Comparison of ENCODE assay signal across 8 cellular contexts in the genomic region with DNA sequence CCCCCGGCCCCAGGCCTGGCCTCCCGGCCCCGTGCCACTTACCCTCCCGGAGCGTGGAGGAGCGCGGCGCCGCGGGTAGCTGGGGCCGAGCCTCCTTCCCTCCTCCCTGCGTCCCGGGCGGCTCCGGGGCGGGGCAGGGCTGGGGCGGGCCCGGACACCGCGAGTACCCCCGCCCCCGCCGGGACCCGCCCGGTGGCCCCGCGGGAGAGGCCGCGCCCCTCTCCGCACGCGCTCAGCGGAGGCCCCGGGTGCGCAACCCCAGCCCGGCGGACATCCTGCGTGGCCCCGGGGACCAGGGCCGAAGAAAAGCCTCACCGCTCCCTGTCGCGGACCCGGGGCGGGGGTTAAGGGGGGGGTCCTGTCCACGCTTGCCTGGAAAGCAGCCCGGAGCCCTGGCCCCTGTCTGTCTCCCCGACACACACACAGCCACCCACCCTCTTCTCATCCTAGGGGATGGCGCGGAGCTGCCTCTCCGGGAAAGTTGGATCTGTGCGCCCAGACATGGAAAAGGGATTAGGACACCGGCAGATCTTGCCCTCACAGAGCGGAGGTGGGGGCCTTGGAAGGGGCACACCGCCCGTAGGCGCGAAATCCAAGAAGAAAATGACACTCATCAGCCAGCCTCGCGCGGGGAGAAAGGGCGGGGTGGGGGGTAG. TPM values are rescaled to one million over a fixed set of nuclear protein-coding genes. Genes with fewer than 3 reads are reported as not detected.
DNase-seq lines count a peak whose midpoint lies in the region; ATAC-seq and TF ChIP-seq lines count a peak whose summit lies in the region.

A gene with protein sequence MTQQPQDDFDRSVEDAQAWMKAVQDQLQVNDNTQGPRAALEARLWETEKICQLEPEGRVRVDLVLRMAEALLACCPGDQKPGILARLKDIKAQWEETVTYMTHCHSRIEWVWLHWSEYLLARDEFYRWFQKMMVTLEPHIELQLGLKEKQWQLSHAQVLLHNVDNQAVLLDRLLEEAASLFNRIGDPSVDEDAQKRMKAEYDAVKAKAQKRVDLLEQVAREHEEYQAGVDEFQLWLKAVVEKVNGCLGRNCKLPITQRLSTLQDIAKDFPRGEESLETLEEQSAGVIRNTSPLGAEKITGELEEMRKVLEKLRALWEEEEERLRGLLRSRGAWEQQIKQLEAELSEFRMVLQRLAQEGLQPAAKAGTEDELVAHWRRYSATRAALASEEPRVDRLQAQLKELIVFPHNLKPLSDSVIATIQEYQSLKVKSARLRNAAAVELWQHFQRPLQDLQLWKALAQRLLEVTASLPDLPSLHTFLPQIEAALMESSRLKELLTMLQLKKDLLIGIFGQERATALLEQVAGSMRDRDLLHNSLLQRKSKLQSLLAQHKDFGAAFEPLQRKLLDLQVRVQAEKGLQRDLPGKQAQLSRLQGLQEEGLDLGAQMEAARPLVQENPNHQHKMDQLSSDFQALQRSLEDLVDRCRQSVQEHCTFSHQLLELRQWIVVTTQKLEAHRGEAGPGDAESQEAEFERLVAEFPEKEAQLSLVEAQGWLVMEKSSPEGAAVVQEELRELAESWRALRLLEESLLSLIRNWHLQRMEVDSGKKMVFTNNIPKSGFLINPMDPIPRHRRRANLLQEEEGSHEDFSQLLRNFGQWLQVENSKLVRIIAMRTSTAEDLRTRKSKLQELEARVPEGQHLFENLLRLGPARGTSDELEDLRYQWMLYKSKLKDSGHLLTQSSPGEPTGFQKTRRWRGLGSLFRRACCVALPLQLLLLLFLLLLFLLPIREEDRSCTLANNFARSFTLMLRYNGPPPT (minus strand): TSS at position 97 of the 656 bp plus-strand sequence. CDS start 40,829 bp downstream, outside the sequence.

- in situ Hi-C loops in endometrial microvascular endothelial cells (cut with HindIII; ENCODE audit: inconsistent ontology term, low pct_unique_long_range_greater_than_20kb, low sequenced_read_pairs) = no loop called here

- no peaks in the 10 kb centered on the region for H3K27me3 ChIP-seq in CD8-positive, alpha-beta memory T cell (ENCODE audit: insufficient read depth, low read length, poor library complexity, severe bottlenecking)
- peaks cover 37% of the 10 kb centered on the region for H3K27me3 ChIP-seq in HUES6 (ENCODE audit: control insufficient read depth, insufficient read depth, low read length)

- H3K9me3 Mint-ChIP-seq in CD8-positive, alpha-beta memory T cell = no peaks in the 10 kb centered on the region
- no peaks in the 10 kb centered on the region for H3K9me3 Mint-ChIP-seq in activated CD4-positive, alpha-beta T cell treated with anti-CD3 and anti-CD28 coated beads, Interleukin-2, amount 10 ng/mL, durations not matched to agents 24 days and 14 days
- no peaks in the 10 kb centered on the region for H3K9me3 Mint-ChIP-seq in type B pancreatic cell

- peak within 1 kb of the TSS; percentile 92 to 99 (median 96) for H3K27ac Mint-ChIP-seq in CD8-positive, alpha-beta memory T cell
- H3K27ac Mint-ChIP-seq in activated CD4-positive, alpha-beta T cell treated with anti-CD3 and anti-CD28 coated beads, Interleukin-2, amount 10 ng/mL, durations not matched to agents 24 days and 14 days = peak within 1 kb of the TSS; percentile 98
- peak within 1 kb of the TSS; percentile 54 for H3K27ac Mint-ChIP-seq in type B pancreatic cell

- CTCF ChIA-PET in CD8-positive, alpha-beta memory T cell (lab: Charles Lee) = interaction anchor here (0.7 to 3.1 kb wide), 13 partner anchors 10 to 64 kb away, joined by 3 to 22 read pairs (median 4); no protein-coding TSS in a partner anchor

- H3K4me3 Mint-ChIP-seq in CD8-positive, alpha-beta memory T cell = peak within 1 kb of the TSS; percentile 91 to 95 (median 93)
- H3K4me3 Mint-ChIP-seq in activated CD4-positive, alpha-beta T cell treated with anti-CD3 and anti-CD28 coated beads, Interleukin-2, amount 10 ng/mL, durations not matched to agents 24 days and 14 days = peak within 1 kb of the TSS; percentile 95
- H3K4me3 Mint-ChIP-seq in type B pancreatic cell = peak within 1 kb of the TSS; percentile 84

- H3K36me3 Mint-ChIP-seq in CD8-positive, alpha-beta memory T cell = peaks cover 0 to 6% (median 0%) of the 10 kb centered on the region in 3 donors
- H3K36me3 Mint-ChIP-seq in activated CD4-positive, alpha-beta T cell treated with anti-CD3 and anti-CD28 coated beads, Interleukin-2, amount 10 ng/mL, durations not matched to agents 24 days and 14 days (ENCODE audit: low read depth) = peaks cover 13% of the 10 kb centered on the region
- no peaks in the 10 kb centered on the region for H3K36me3 Mint-ChIP-seq in type B pancreatic cell

- intact Hi-C loops in activated CD4-positive, alpha-beta T cell treated with anti-CD3 and anti-CD28 coated beads, Interleukin-2, amount 10 ng/mL, durations not matched to agents 24 days and 14 days (cut with micrococcal nuclease) = loop anchor here (1.0 to 2.0 kb wide), 4 partner anchors 11 to 74 kb away; no protein-coding TSS in a partner anchor
- intact Hi-C loops in mucosa of descending colon (cut with DNase I, micrococcal nuclease) = no loop called here

- POLR2A ChIA-PET in CD8-positive, alpha-beta memory T cell (lab: Charles Lee) = interaction anchor here (0.6 to 2.2 kb wide), 3 partner anchors 8 to 18 kb away, joined by 3 to 16 read pairs (median 4); a partner anchor contains a TSS

- DNase-seq in CD8-positive, alpha-beta memory T cell = peak; percentile 47 to 62 (median 57)
- peak; percentile 93 for DNase-seq in activated CD4-positive, alpha-beta T cell treated with anti-CD3 and anti-CD28 coated beads, Interleukin-2, amount 10 ng/mL, durations not matched to agents 24 days and 14 days
- DNase-seq in mucosa of descending colon (peak; percentile 71 to 84 (median 81)), type B pancreatic cell (ENCODE audit: extremely low spot score, unreplicated experiment) (no peak), NCI-H2196 (lab: John Stamatoyannopoulos, UW; ENCODE audit: unreplicated experiment) (no peak)

- H3K4me1 ChIP-seq in CD8-positive, alpha-beta memory T cell (ENCODE audit: insufficient read depth, low read length) = peaks cover 75% of the 10 kb centered on the region
- H3K4me1 ChIP-seq in HUES6 (ENCODE audit: control insufficient read depth, insufficient read depth, low read length) (peaks cover 24% of the 10 kb centered on the region), mucosa of descending colon (ENCODE audit: low read depth) (peaks cover 34% of the 10 kb centered on the region)

- H3K36me3 ChIP-seq in CD8-positive, alpha-beta memory T cell (ENCODE audit: insufficient read depth, low read length) = no peaks in the 10 kb centered on the region
- H3K36me3 ChIP-seq in HUES6 (ENCODE audit: control insufficient read depth, insufficient read depth, low read length) (no peaks in the 10 kb centered on the region), mucosa of descending colon (ENCODE audit: low read depth) (no peaks in the 10 kb centered on the region)

- H3K4me3 ChIP-seq in CD8-positive, alpha-beta memory T cell (ENCODE audit: low read length) = peak within 1 kb of the TSS; percentile 64
- peak within 1 kb of the TSS; percentile 57 for H3K4me3 ChIP-seq in HUES6 (ENCODE audit: low read depth, low read length)
- H3K4me3 ChIP-seq in mucosa of descending colon = peak within 1 kb of the TSS; percentile 50

- peak within 1 kb of the TSS; percentile 12 for H3K9ac ChIP-seq in HUES6 (ENCODE audit: low read length)

- peak within 1 kb of the TSS; percentile 44 for H3K27ac ChIP-seq in CD8-positive, alpha-beta memory T cell (ENCODE audit: low read depth, low read length)
- no peak within 1 kb of the TSS for H3K27ac ChIP-seq in HUES6 (ENCODE audit: low read depth, low read length)

- no peaks in the 10 kb centered on the region for H3K27me3 Mint-ChIP-seq in CD8-positive, alpha-beta memory T cell
- no peaks in the 10 kb centered on the region for H3K27me3 Mint-ChIP-seq in activated CD4-positive, alpha-beta T cell treated with anti-CD3 and anti-CD28 coated beads, Interleukin-2, amount 10 ng/mL, durations not matched to agents 24 days and 14 days
- peaks cover 43% of the 10 kb centered on the region for H3K27me3 Mint-ChIP-seq in type B pancreatic cell

- no peak for TF ChIP-seq CTCF in mucosa of descending colon (IDR thresholded peaks at IDR 0.05)
- no peak for TF ChIP-seq CTCF in type B pancreatic cell (conservative IDR thresholded peaks at IDR 0.05)

- ATAC-seq in GM21360 (IDR thresholded peaks at IDR 0.05; ENCODE audit: unreplicated experiment) (peak; percentile 40), mucosa of descending colon (peak; percentile 83)

- no peaks in the 10 kb centered on the region for H3K9me3 ChIP-seq in CD8-positive, alpha-beta memory T cell (ENCODE audit: low read length)
- no peaks in the 10 kb centered on the region for H3K9me3 ChIP-seq in HUES6 (ENCODE audit: control insufficient read depth, insufficient read depth, low read depth, low read length)
- H3K9me3 ChIP-seq in mucosa of descending colon = no peaks in the 10 kb centered on the region

- peaks cover 62 to 79% (median 75%) of the 10 kb centered on the region in 3 donors for H3K4me1 Mint-ChIP-seq in CD8-positive, alpha-beta memory T cell
- peaks cover 60% of the 10 kb centered on the region for H3K4me1 Mint-ChIP-seq in activated CD4-positive, alpha-beta T cell treated with anti-CD3 and anti-CD28 coated beads, Interleukin-2, amount 10 ng/mL, durations not matched to agents 24 days and 14 days
- peaks cover 14% of the 10 kb centered on the region for H3K4me1 Mint-ChIP-seq in type B pancreatic cell (ENCODE audit: unreplicated experiment)

RNA-seq across cellular contexts. Expression of the gene that starts here (rescaled TPM):
- 10 to 100 TPM; 37.6 to 39.7 TPM for total RNA-seq in CD8-positive, alpha-beta memory T cell
- 4.3 TPM for polyA plus RNA-seq in CD8-positive, alpha-beta memory T cell
- 45.2 and 46.3 TPM in 2 replicates for total RNA-seq in activated CD4-positive, alpha-beta T cell treated with anti-CD3 and anti-CD28 coated beads, Interleukin-2, amount 10 ng/mL, durations not matched to agents 24 days and 14 days
- total RNA-seq in endometrial microvascular endothelial cells (ENCODE audit: inconsistent ontology term) = 10.2 TPM
- 10 to 100 TPM; 13.8 to 16.4 (median 13.9) TPM for total RNA-seq in mucosa of descending colon
- 0.65 and 2.9 TPM in 2 replicates for total RNA-seq in type B pancreatic cell (ENCODE audit: low replicate concordance)

Comparison
In these comparisons a context has a peak if more than half of its experiments do, and no peak if none do; other contexts are left out.
1. DNase-seq: peak in CD8-positive, alpha-beta memory T cell (5 of 5), activated CD4-positive, alpha-beta T cell treated with anti-CD3 and anti-CD28 coated beads, Interleukin-2, amount 10 ng/mL, durations not matched to agents 24 days and 14 days (single experiment) and mucosa of descending colon (3 of 3); none in type B pancreatic cell (single experiment) and NCI-H2196 (single experiment).
2. Peak in every context shown above with its lines, with median percentiles within 50 percentile points of each other: H3K4me3 ChIP-seq, H3K27ac Mint-ChIP-seq and H3K4me3 Mint-ChIP-seq.